Comparison of ENCODE assay signal across 25 cellular contexts in the genomic region with DNA sequence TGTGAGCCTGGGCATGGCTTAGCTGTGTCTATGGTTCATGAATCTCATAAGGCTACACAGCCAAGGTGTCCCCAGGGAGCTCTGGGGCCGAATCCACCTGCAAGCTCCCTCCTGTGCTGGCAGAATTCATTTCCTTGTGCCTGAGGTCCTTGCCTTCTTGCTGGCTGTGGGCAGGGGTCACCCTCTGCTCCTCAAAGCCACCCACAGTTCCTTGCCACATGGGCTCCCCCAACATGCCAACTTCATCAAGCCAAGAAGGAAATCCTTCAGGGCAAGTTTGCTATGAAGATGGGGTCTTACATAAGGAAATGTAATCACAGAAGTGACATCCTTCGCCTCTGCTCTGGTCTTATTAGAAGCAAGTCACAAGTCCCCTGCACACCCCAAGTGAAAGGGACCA.
"Had no signal": no experiment of that assay in that cellular context is flagged by ENCODE, and none has a peak within 500 bp of the region (broad histone marks: within the 10 kb centered on the region; RNA-seq: fewer than 3 reads in every experiment).

No MANE protein-coding gene starts in this region.

- ATAC-seq: activated naive CD4-positive, alpha-beta T cell treated with anti-CD3 and anti-CD28 coated beads, Interleukin-2, amount 50 U/mL, for 72 hours; activated T-helper 17 cell treated with anti-CD3 and anti-CD28 coated beads, Interleukin-2, amount 50 U/mL, for 72 hours; foreskin keratinocyte; pancreas; right cardiac atrium had no signal

- H3K27me3 ChIP-seq: foreskin keratinocyte, neutrophil, pancreas, suprapubic skin, tibial nerve had no signal

- H3K27ac Mint-ChIP-seq: activated naive CD4-positive, alpha-beta T cell treated with anti-CD3 and anti-CD28 coated beads, Interleukin-2, amount 50 U/mL, for 72 hours; activated T-cell treated with anti-CD3 and anti-CD28 coated beads, Interleukin-2, amount 50 U/mL, for 24 hours; activated T-helper 17 cell treated with anti-CD3 and anti-CD28 coated beads, Interleukin-2, amount 50 U/mL, for 72 hours; brain; dendritic cell treated with granulocyte-macrophage colony-stimulating factor and Interleukin-4, amounts not matched to agents 40 ng/mL and 50 ng/mL, for 4 days; nephron; stimulated activated naive CD8-positive, alpha-beta T cell treated with anti-CD3 and anti-CD28 coated beads, Interleukin-15, Interleukin-2, amounts not matched to agents 100 ng/mL and 50 ng/mL, for 24 hours; T-helper 2 cell treated with Interferon-gamma antibody and Interleukin-4, amounts not matched to agents 5 μg/mL and 100 μg/mL, for 36 hours had no signal

- H3K27ac ChIP-seq: foreskin keratinocyte, neutrophil, pancreas, psoas muscle, suprapubic skin, tibial nerve, VCaP had no signal

- H3K9me3 ChIP-seq: neutrophil, pancreas, psoas muscle, suprapubic skin had no signal

- H3K4me1 Mint-ChIP-seq: activated T-helper 17 cell treated with anti-CD3 and anti-CD28 coated beads, Interleukin-2, amount 50 U/mL, for 72 hours had no signal

- H3K36me3 ChIP-seq: neutrophil, pancreas, suprapubic skin, tibial nerve had no signal

- H3K4me3 ChIP-seq: pancreas, psoas muscle, suprapubic skin, tibial nerve had no signal

- H3K4me1 ChIP-seq: foreskin keratinocyte had no signal

- H3K27me3 Mint-ChIP-seq: activated T-helper 17 cell treated with anti-CD3 and anti-CD28 coated beads, Interleukin-2, amount 50 U/mL, for 72 hours; dendritic cell treated with granulocyte-macrophage colony-stimulating factor and Interleukin-4, amounts not matched to agents 40 ng/mL and 50 ng/mL, for 4 days; stimulated activated naive CD8-positive, alpha-beta T cell treated with anti-CD3 and anti-CD28 coated beads, Interleukin-15, Interleukin-2, amounts not matched to agents 100 ng/mL and 50 ng/mL, for 24 hours had no signal

- FAIRE-seq: islet of Langerhans, pancreas had no signal

- H3K9me3 Mint-ChIP-seq: nephron had no signal

- H3K4me3 Mint-ChIP-seq: activated T-cell treated with anti-CD3 and anti-CD28 coated beads, Interleukin-2, amount 50 U/mL, for 24 hours; activated T-helper 17 cell treated with anti-CD3 and anti-CD28 coated beads, Interleukin-2, amount 50 U/mL, for 72 hours; brain; dendritic cell treated with granulocyte-macrophage colony-stimulating factor and Interleukin-4, amounts not matched to agents 40 ng/mL and 50 ng/mL, for 4 days; nephron; stimulated activated naive CD8-positive, alpha-beta T cell treated with anti-CD3 and anti-CD28 coated beads, Interleukin-15, Interleukin-2, amounts not matched to agents 100 ng/mL and 50 ng/mL, for 24 hours; T-helper 2 cell treated with Interferon-gamma antibody and Interleukin-4, amounts not matched to agents 5 μg/mL and 100 μg/mL, for 36 hours had no signal

- DNase-seq: activated CD8-positive, alpha-beta memory T cell treated with anti-CD3 and anti-CD28 coated beads for 24 hours; activated CD8-positive, alpha-beta memory T cell treated with anti-CD3 and anti-CD28 coated beads, Interleukin-2, amount 50 U/mL, for 4 hours; activated T-cell treated with anti-CD3 and anti-CD28 coated beads, Interleukin-2, amount 50 U/mL, for 24 hours; aorta; caudate nucleus; effector CD8-positive, alpha-beta T cell; foreskin keratinocyte; hippocampal formation; pancreas; psoas muscle; right cardiac atrium; stimulated activated CD4-positive, alpha-beta T cell treated with anti-CD3 and anti-CD28 coated beads, Interleukin-12 subunit alpha, Interleukin-12 subunit beta, amount 100 ng/mL, for 4 hours; stimulated activated CD4-positive, alpha-beta T cell treated with anti-CD3 and anti-CD28 coated beads, Interleukin-4, amount 100 ng/mL, for 4 hours had no signal
